8 cellular contexts compared by ENCODE assay signal in the genomic region with DNA sequence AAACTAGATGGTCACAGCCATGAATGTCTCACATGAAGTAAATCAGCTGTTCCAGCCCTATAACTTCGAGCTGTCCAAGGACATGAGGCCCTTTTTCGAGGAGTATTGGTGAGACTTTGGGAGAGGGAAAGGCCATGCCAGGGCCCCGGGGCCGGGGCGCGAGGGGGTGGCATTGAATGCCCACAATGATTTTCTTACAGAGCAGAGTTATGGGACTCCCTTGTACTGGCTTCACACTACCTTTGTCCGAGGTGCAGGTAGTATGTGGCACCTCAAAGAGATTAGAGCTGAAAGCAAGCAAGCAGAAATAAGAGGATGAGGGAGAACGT. TPM values are rescaled to one million over a fixed set of nuclear protein-coding genes. Genes with fewer than 3 reads are reported as not detected.
DNase-seq lines count a peak whose midpoint lies in the region; ATAC-seq and TF ChIP-seq lines count a peak whose summit lies in the region.
"Had no signal": no experiment of that assay in that cellular context is flagged by ENCODE, and none has a peak within 500 bp of the region (broad histone marks: within the 10 kb centered on the region; RNA-seq: fewer than 3 reads in every experiment).

No MANE protein-coding gene starts in this region.

- H3K27me3 Mint-ChIP-seq in T-cell, result peaks cover 28 to 47% of the 10 kb centered on the region in 2 donors

- no peaks in the 10 kb centered on the region for H3K79me2 ChIP-seq in GM23248 (ENCODE audit: insufficient read depth)

- H3K36me3 ChIP-seq in GM23248 (ENCODE audit: low read depth) (no peaks in the 10 kb centered on the region), skeletal muscle satellite cell (ENCODE audit: insufficient read depth, low read length) (no peaks in the 10 kb centered on the region)

- ATAC-seq in T-cell (replicated peaks in 1 of 4) (no peak), GM18502 (IDR thresholded peaks at IDR 0.05; ENCODE audit: poor library complexity, unreplicated experiment) (no peak)

- peak overlapping the region in 1 of 2 donors; percentile 3 for H3K27ac Mint-ChIP-seq in T-cell

- H3K4me3 ChIP-seq in GM23248 (peak overlapping the region; percentile 60), fibroblast of pulmonary artery (replicated peaks; ENCODE audit: low read depth, low read length) (peak overlapping the region; percentile 1), skeletal muscle satellite cell (ENCODE audit: low read length) (peak overlapping the region; percentile 56)

- WGBS in GM23248 (ENCODE audit: low coverage in 1 of 2, low lambda C conversion rate in 2 of 2, missing lambda C conversion rate in 2 of 2), 2 experiments, result 54 to 59% methylated on average over 7 to 8 of the region's 8 CpGs

- H3K4me2 ChIP-seq in GM23248 (ENCODE audit: unreplicated experiment), result peak overlapping the region; percentile 47
- peak overlapping the region; percentile 78 for H3K4me2 ChIP-seq in skeletal muscle satellite cell (ENCODE audit: low read length)

- H2AFZ ChIP-seq in GM23248, result peak overlapping the region; percentile 95

- peak overlapping the region; percentile 26; the same call in 1 of the 2 replicates for H3K9ac ChIP-seq in GM23248
- no peak overlapping the region for H3K9ac ChIP-seq in skeletal muscle satellite cell (ENCODE audit: low read depth, low read length)

- H3F3A ChIP-seq in GM23248 (ENCODE audit: insufficient read depth), result peaks cover 14% of the 10 kb centered on the region

- H3K4me1 ChIP-seq in GM23248 (ENCODE audit: insufficient read depth) (peaks cover 16% of the 10 kb centered on the region), skeletal muscle satellite cell (ENCODE audit: control insufficient read depth, insufficient read depth, low read length) (peaks cover 37% of the 10 kb centered on the region)

- peaks cover 18 to 26% (median 24%) of the 10 kb centered on the region in 3 donors for H3K4me1 Mint-ChIP-seq in T-cell

- H3K4me3 Mint-ChIP-seq in T-cell, result peak overlapping the region; percentile 71 to 75 (median 71)

- H3K9me2 ChIP-seq in GM23248 (ENCODE audit: insufficient read depth), result no peaks in the 10 kb centered on the region

- 0 out of 2 replicates have a peak overlapping the region, but pooled peaks have one; percentile 10 for H3K27ac ChIP-seq in GM23248

- TF ChIP-seq CTCF in fibroblast of pulmonary artery (IDR thresholded peaks at IDR 0.05; ENCODE audit: low read length, missing control alignments), result no peak

- no peaks in the 10 kb centered on the region for H4K20me1 ChIP-seq in GM23248 (ENCODE audit: insufficient read depth)

- in situ Hi-C loops in GM23248 (cut with MboI), result loop anchor here (5.0 kb wide), 1 partner anchor 121 kb away; no protein-coding TSS in a partner anchor

- CTCF ChIA-PET in T-cell (lab: Charles Lee), result interaction anchor here (0.8 to 3.4 kb wide), 3 partner anchors 52 to 251 kb away, joined by 3 to 17 read pairs (median 4); no protein-coding TSS in a partner anchor

- H3K9me3 ChIP-seq in GM23248 (ENCODE audit: low read depth) (no peaks in the 10 kb centered on the region), skeletal muscle satellite cell (replicated peaks; ENCODE audit: low read length) (no peaks in the 10 kb centered on the region)

- no peaks in the 10 kb centered on the region; the same call in 1 of the 2 replicates for H3K27me3 ChIP-seq in GM23248 (replicated peaks; ENCODE audit: insufficient read depth)
- H3K27me3 ChIP-seq in skeletal muscle satellite cell (ENCODE audit: control insufficient read depth, insufficient read depth, low read length), result peaks cover 6% of the 10 kb centered on the region

- no peaks in the 10 kb centered on the region for H3K36me3 Mint-ChIP-seq in T-cell

- no peak for DNase-seq in GM23248
- DNase-seq in T-cell, result no peak
- no peak for DNase-seq in fibroblast of pulmonary artery (ENCODE audit: low read depth)
- no peak for DNase-seq in NCI-H1417 (lab: John Stamatoyannopoulos, UW)
- no peak for DNase-seq in SW480 (ENCODE audit: low spot score)
- DNase-seq: SHP77 had no signal

- H3K9me3 Mint-ChIP-seq in T-cell, result no peaks in the 10 kb centered on the region

- POLR2A ChIA-PET in T-cell (lab: Charles Lee), result no interaction called here

RNA-seq across cellular contexts. Expression of a gene that starts 0.4 kb away (rescaled TPM):
- total RNA-seq in GM23248 (2014; rRNA removed; shearing (Covaris generic)), result 1.9 TPM in 1 of 2 replicates, not detected in the other
- polyA plus RNA-seq in GM23248 (2016; fragmentation: Nextera tagmentation; extraction: Ambion mirVana), result 1.4 and 1.9 TPM in 2 replicates
- not detected for total RNA-seq in T-cell
- 0.76 and 0.87 TPM in 2 replicates for total RNA-seq in skeletal muscle satellite cell (2012; rRNA removed)

RNA-seq across cellular contexts. Expression of a gene that starts 14.8 kb away (rescaled TPM):
- total RNA-seq in GM23248 (2014; rRNA removed; shearing (Covaris generic)), result not detected in 2 replicates
- not detected in 2 replicates for polyA plus RNA-seq in GM23248 (2016; fragmentation: Nextera tagmentation; extraction: Ambion mirVana)
- total RNA-seq in T-cell, result not detected
- total RNA-seq in skeletal muscle satellite cell (2012; rRNA removed), result 0.25 and 0.87 TPM in 2 replicates

RNA-seq across cellular contexts. Expression of a gene that starts 18.8 kb away (rescaled TPM):
- 43.9 and 48.7 TPM in 2 replicates for total RNA-seq in GM23248 (2014; rRNA removed; shearing (Covaris generic))
- polyA plus RNA-seq in GM23248 (2016; fragmentation: Nextera tagmentation; extraction: Ambion mirVana), result 28.1 and 29.8 TPM in 2 replicates
- total RNA-seq in T-cell, result 10 to 100 TPM; 37.2 to 41.1 (median 38.7) TPM
- total RNA-seq in skeletal muscle satellite cell (2012; rRNA removed), result 36.9 and 39.0 TPM in 2 replicates

Comparison
In these comparisons a context has a peak if more than half of its experiments do, and no peak if none do; other contexts are left out.
1. H3K4me3 ChIP-seq: peak in every context shown above with its lines; median percentile 60 in GM23248; 56 in skeletal muscle satellite cell; 1 in fibroblast of pulmonary artery.